17 cellular contexts compared by ENCODE assay signal in the genomic region with DNA sequence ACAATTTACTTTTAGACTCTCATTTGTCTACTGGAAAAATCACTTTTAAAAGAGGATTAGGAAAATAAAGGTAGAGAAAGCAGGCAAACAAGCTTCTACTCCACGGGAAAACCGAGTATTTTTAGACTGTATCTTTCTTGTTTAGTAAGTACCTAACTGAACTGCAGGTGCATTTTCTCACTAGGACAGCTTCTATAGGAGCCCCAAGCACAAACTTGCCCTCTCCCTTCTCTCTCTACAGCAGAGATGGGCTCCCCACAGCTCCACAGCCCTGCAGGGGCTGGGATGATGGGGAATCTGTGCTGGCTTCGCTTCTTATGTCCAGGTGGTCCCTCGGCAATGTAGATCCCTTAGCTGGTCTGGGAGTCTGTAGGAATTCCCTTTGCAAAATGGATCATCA. TPM values are rescaled to one million over a fixed set of nuclear protein-coding genes. Genes with fewer than 3 reads are reported as not detected.
DNase-seq lines count a peak whose midpoint lies in the region; ATAC-seq lines count a peak whose summit lies in the region.
"Had no signal": no experiment of that assay in that cellular context is flagged by ENCODE, and none has a peak within 500 bp of the region (broad histone marks: within the 10 kb centered on the region; RNA-seq: fewer than 3 reads in every experiment).

No MANE protein-coding gene starts in this region.

- H3K4me1 ChIP-seq in trophoblast cell (ENCODE audit: control insufficient read depth in 1 of 2, insufficient read depth in 2 of 2, low read length in 2 of 2): peaks cover 3 to 11% of the 10 kb centered on the region in 2 experiments
- H3K4me1 ChIP-seq: colonic mucosa had no signal

- peak overlapping the region; percentile 28 for H3K27ac Mint-ChIP-seq in activated naive CD4-positive, alpha-beta T cell treated with anti-CD3 and anti-CD28 coated beads for 36 hours
- H3K27ac Mint-ChIP-seq in activated naive CD8-positive, alpha-beta T cell treated with anti-CD3 and anti-CD28 coated beads for 36 hours: peak overlapping the region; percentile 2
- H3K27ac Mint-ChIP-seq in stimulated activated effector memory CD8-positive, alpha-beta T cell treated with anti-CD3 and anti-CD28 coated beads, Interleukin-12 subunit alpha, Interleukin-12 subunit beta, amount 100 ng/mL, for 72 hours: peak overlapping the region; percentile 36

- H4K8ac ChIP-seq in trophoblast cell (ENCODE audit: low read depth, low read length): no peak overlapping the region

- H3K23ac ChIP-seq in trophoblast cell (ENCODE audit: low read length): no peak overlapping the region

- H3K4me3 Mint-ChIP-seq in activated naive CD4-positive, alpha-beta T cell treated with anti-CD3 and anti-CD28 coated beads for 36 hours: peak overlapping the region; percentile 10
- peak overlapping the region; percentile 38 for H3K4me3 Mint-ChIP-seq in activated naive CD8-positive, alpha-beta T cell treated with anti-CD3 and anti-CD28 coated beads for 36 hours
- peak overlapping the region; percentile 51 for H3K4me3 Mint-ChIP-seq in stimulated activated effector memory CD8-positive, alpha-beta T cell treated with anti-CD3 and anti-CD28 coated beads, Interleukin-12 subunit alpha, Interleukin-12 subunit beta, amount 100 ng/mL, for 72 hours

- H3K79me1 ChIP-seq in trophoblast cell (ENCODE audit: low read length): no peaks in the 10 kb centered on the region

- CTCF ChIA-PET in activated naive CD4-positive, alpha-beta T cell treated with anti-CD3 and anti-CD28 coated beads for 36 hours (lab: Charles Lee): interaction anchor here (1.1 to 3.4 kb wide), 4 partner anchors 9 to 118 kb away, joined by 3 to 28 read pairs (median 4); partner anchors contain the start of gene PSTPIP2

- H3K4me1 Mint-ChIP-seq in activated naive CD4-positive, alpha-beta T cell treated with anti-CD3 and anti-CD28 coated beads for 36 hours (ENCODE audit: low read depth): peaks cover 41% of the 10 kb centered on the region
- H3K4me1 Mint-ChIP-seq in activated naive CD8-positive, alpha-beta T cell treated with anti-CD3 and anti-CD28 coated beads for 36 hours: peaks cover 34% of the 10 kb centered on the region
- peaks cover 50% of the 10 kb centered on the region for H3K4me1 Mint-ChIP-seq in stimulated activated effector memory CD8-positive, alpha-beta T cell treated with anti-CD3 and anti-CD28 coated beads, Interleukin-12 subunit alpha, Interleukin-12 subunit beta, amount 100 ng/mL, for 72 hours

- H3K9ac ChIP-seq in trophoblast cell (ENCODE audit: low read length): no peak overlapping the region

- no peaks in the 10 kb centered on the region for H3K36me3 Mint-ChIP-seq in activated naive CD4-positive, alpha-beta T cell treated with anti-CD3 and anti-CD28 coated beads for 36 hours (ENCODE audit: low read depth)
- H3K36me3 Mint-ChIP-seq in activated naive CD8-positive, alpha-beta T cell treated with anti-CD3 and anti-CD28 coated beads for 36 hours: peaks cover 10% of the 10 kb centered on the region
- no peaks in the 10 kb centered on the region for H3K36me3 Mint-ChIP-seq in stimulated activated effector memory CD8-positive, alpha-beta T cell treated with anti-CD3 and anti-CD28 coated beads, Interleukin-12 subunit alpha, Interleukin-12 subunit beta, amount 100 ng/mL, for 72 hours

- peaks cover 0 to 3% of the 10 kb centered on the region in 2 experiments for H3K36me3 ChIP-seq in trophoblast cell (ENCODE audit: control insufficient read depth in 1 of 2, insufficient read depth in 2 of 2, low read length in 2 of 2)
- H3K36me3 ChIP-seq: colonic mucosa had no signal

- H2BK12ac ChIP-seq in trophoblast cell (ENCODE audit: low read length): no peak overlapping the region

- ATAC-seq in stimulated activated effector memory CD8-positive, alpha-beta T cell treated with anti-CD3 and anti-CD28 coated beads, Interleukin-12 subunit alpha, Interleukin-12 subunit beta, amount 100 ng/mL, for 72 hours: no peak
- ATAC-seq: left colon, sciatic nerve had no signal

- no peaks in the 10 kb centered on the region for H3K9me3 Mint-ChIP-seq in activated naive CD4-positive, alpha-beta T cell treated with anti-CD3 and anti-CD28 coated beads for 36 hours
- no peaks in the 10 kb centered on the region for H3K9me3 Mint-ChIP-seq in activated naive CD8-positive, alpha-beta T cell treated with anti-CD3 and anti-CD28 coated beads for 36 hours
- no peaks in the 10 kb centered on the region for H3K9me3 Mint-ChIP-seq in stimulated activated effector memory CD8-positive, alpha-beta T cell treated with anti-CD3 and anti-CD28 coated beads, Interleukin-12 subunit alpha, Interleukin-12 subunit beta, amount 100 ng/mL, for 72 hours

- no peak overlapping the region for H2AK5ac ChIP-seq in trophoblast cell (ENCODE audit: low read length)

- H3K14ac ChIP-seq in trophoblast cell (ENCODE audit: low read length): no peak overlapping the region

- peaks cover 2% of the 10 kb centered on the region for H3K79me2 ChIP-seq in trophoblast cell (ENCODE audit: control insufficient read depth, insufficient read depth, low read length, poor library complexity)

- DNase-seq in activated naive CD4-positive, alpha-beta T cell treated with anti-CD3 and anti-CD28 coated beads for 36 hours: no peak
- DNase-seq in activated naive CD4-positive, alpha-beta T cell (lab: John Stamatoyannopoulos, UW): no peak
- peak; percentile 32 for DNase-seq in Jurkat, Clone E6-1 (ENCODE audit: low read depth, low spot score)
- no peak for DNase-seq in activated naive CD8-positive, alpha-beta T cell treated with anti-CD3 and anti-CD28 coated beads for 36 hours
- no peak for DNase-seq in stimulated activated effector memory CD8-positive, alpha-beta T cell treated with anti-CD3 and anti-CD28 coated beads, Interleukin-12 subunit alpha, Interleukin-12 subunit beta, amount 100 ng/mL, for 72 hours (ENCODE audit: low spot score in 2 of 2)
- DNase-seq in trophoblast cell (no peak), NCI-H187 (lab: John Stamatoyannopoulos, UW) (no peak), mucosa of gallbladder (ENCODE audit: low spot score) (no peak)
- DNase-seq: activated CD4-positive, alpha-beta T cell treated with anti-CD3 and anti-CD28 coated beads for 1 hour; Caco-2; colonic mucosa; foreskin fibroblast; left colon; NCI-H2029; NCI-H510A; stimulated activated CD4-positive, alpha-beta T cell treated with anti-CD3 and anti-CD28 coated beads, Interleukin-1b, Interleukin-23, amount 100 ng/mL, for 48 hours had no signal

- no peak overlapping the region for H3K18ac ChIP-seq in trophoblast cell (ENCODE audit: low read length)

- no peak overlapping the region for H3K4me2 ChIP-seq in trophoblast cell (ENCODE audit: low read length)

- no peak overlapping the region for H3K4me3 ChIP-seq in Jurkat, Clone E6-1 (ENCODE audit: low read length)
- no peak overlapping the region for H3K4me3 ChIP-seq in trophoblast cell (ENCODE audit: low read depth, low read length)
- H3K4me3 ChIP-seq: colonic mucosa had no signal

- H2AFZ ChIP-seq in trophoblast cell (ENCODE audit: insufficient read depth, low read length, poor library complexity): no peak overlapping the region

- no peaks in the 10 kb centered on the region for H3K9me3 ChIP-seq in trophoblast cell (ENCODE audit: insufficient read depth, low read depth, low read length)
- H3K9me3 ChIP-seq: Caco-2, colonic mucosa had no signal

- H4K12ac ChIP-seq in trophoblast cell (ENCODE audit: low read depth, low read length): no peak overlapping the region

- no peaks in the 10 kb centered on the region for H3K27me3 ChIP-seq in trophoblast cell (ENCODE audit: insufficient read depth, low read length)
- H3K27me3 ChIP-seq: colonic mucosa had no signal

- no peak overlapping the region for H2BK5ac ChIP-seq in trophoblast cell (ENCODE audit: low read depth, low read length, poor library complexity)

- no CpG with 5 or more reads among the region's 4 CpGs for WGBS in trophoblast cell (ENCODE audit: extremely low coverage, insufficient coverage, insufficient read length)

- intact Hi-C loops in activated naive CD4-positive, alpha-beta T cell treated with anti-CD3 and anti-CD28 coated beads for 36 hours (cut with micrococcal nuclease): loop anchor here (1.0 kb wide), 4 partner anchors 13 to 59 kb away; no protein-coding TSS in a partner anchor

- H3K4ac ChIP-seq in trophoblast cell (ENCODE audit: low read depth, low read length): no peak overlapping the region

- H3K27me3 Mint-ChIP-seq in activated naive CD4-positive, alpha-beta T cell treated with anti-CD3 and anti-CD28 coated beads for 36 hours (ENCODE audit: low read depth): no peaks in the 10 kb centered on the region
- no peaks in the 10 kb centered on the region for H3K27me3 Mint-ChIP-seq in activated naive CD8-positive, alpha-beta T cell treated with anti-CD3 and anti-CD28 coated beads for 36 hours

- no peak overlapping the region for H4K91ac ChIP-seq in trophoblast cell (ENCODE audit: low read depth, low read length)

- no peak overlapping the region for H3K27ac ChIP-seq in trophoblast cell (ENCODE audit: low read depth, low read length)
- H3K27ac ChIP-seq: colonic mucosa had no signal

- H2BK120ac ChIP-seq in trophoblast cell (ENCODE audit: insufficient read depth, low read length, poor library complexity): no peak overlapping the region

RNA-seq across cellular contexts. Expression of gene PSTPIP2, which starts 16.2 kb away (rescaled TPM):
- 10 to 100 TPM; 14.3 TPM for total RNA-seq in activated naive CD4-positive, alpha-beta T cell treated with anti-CD3 and anti-CD28 coated beads for 36 hours
- not detected for polyA plus RNA-seq in Jurkat, Clone E6-1 (2012; ENCODE audit: insufficient read depth, insufficient read length)
- total RNA-seq in activated naive CD8-positive, alpha-beta T cell treated with anti-CD3 and anti-CD28 coated beads for 36 hours: 10 to 100 TPM; 21.6 to 22.0 TPM
- 54.5 and 57.4 TPM in 2 replicates for polyA plus RNA-seq in trophoblast cell (2013)
- total RNA-seq in mucosa of gallbladder: 7.0 TPM

RNA-seq across cellular contexts. Expression of gene ATP5F1A, which starts 42.3 kb away (rescaled TPM):
- total RNA-seq in activated naive CD4-positive, alpha-beta T cell treated with anti-CD3 and anti-CD28 coated beads for 36 hours: 100 to 1,000 TPM; 467 TPM
- 505 TPM for polyA plus RNA-seq in Jurkat, Clone E6-1 (2012; ENCODE audit: insufficient read depth, insufficient read length)
- total RNA-seq in activated naive CD8-positive, alpha-beta T cell treated with anti-CD3 and anti-CD28 coated beads for 36 hours: 100 to 1,000 TPM; 519 to 526 TPM
- polyA plus RNA-seq in trophoblast cell (2013): 277 and 282 TPM in 2 replicates
- total RNA-seq in mucosa of gallbladder: 378 TPM

RNA-seq across cellular contexts. Expression of gene HAUS1, which starts 48.3 kb away (rescaled TPM):
- 10 to 100 TPM; 59.4 to 60.9 TPM for total RNA-seq in activated naive CD4-positive, alpha-beta T cell treated with anti-CD3 and anti-CD28 coated beads for 36 hours
- polyA plus RNA-seq in Jurkat, Clone E6-1 (2012; ENCODE audit: insufficient read depth, insufficient read length): 162 TPM
- 10 to 100 TPM; 61.1 to 66.3 TPM for total RNA-seq in activated naive CD8-positive, alpha-beta T cell treated with anti-CD3 and anti-CD28 coated beads for 36 hours
- 59.0 and 63.5 TPM in 2 replicates for polyA plus RNA-seq in trophoblast cell (2013)
- 14.4 TPM for total RNA-seq in mucosa of gallbladder
